10 cellular contexts compared by ENCODE assay signal in the genomic region with DNA sequence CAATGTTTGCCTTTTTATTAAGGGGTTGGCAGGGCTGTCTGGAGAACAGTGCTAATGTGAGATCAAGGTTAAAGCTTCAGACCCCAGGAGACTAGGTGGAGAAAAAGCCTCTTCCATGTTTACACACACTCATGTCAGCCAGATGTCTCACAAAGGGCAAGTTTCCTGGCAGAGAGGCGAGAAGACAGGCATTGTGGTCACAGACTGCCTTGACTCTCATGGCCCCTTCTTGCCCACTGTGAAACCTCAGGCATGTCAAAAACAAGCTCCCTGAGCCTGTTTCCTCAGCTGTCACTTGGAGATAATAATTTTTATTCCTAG.
DNase-seq lines count a peak whose midpoint lies in the region; ATAC-seq and TF ChIP-seq lines count a peak whose summit lies in the region.
"Had no signal": no experiment of that assay in that cellular context is flagged by ENCODE, and none has a peak within 500 bp of the region (broad histone marks: within the 10 kb centered on the region; RNA-seq: fewer than 3 reads in every experiment).

No MANE protein-coding gene starts in this region.

- peak; percentile 27 for DNase-seq in NCI-H2227 treated with DMSO at 0.1 percent for 48 hours (lab: John Stamatoyannopoulos, UW)
- no peak for DNase-seq in NCI-H2227 (lab: John Stamatoyannopoulos, UW; ENCODE audit: unreplicated experiment)
- DNase-seq in NCI-H345 treated with DMSO at 0.1 percent for 48 hours (lab: John Stamatoyannopoulos, UW; ENCODE audit: unreplicated experiment), result peak; percentile 9
- peak; percentile 43 for DNase-seq in epithelial cell of esophagus (ENCODE audit: low read depth)
- DNase-seq in skeletal muscle cell (ENCODE audit: low read depth), result peak; percentile 87
- DNase-seq in mucosa of gallbladder (ENCODE audit: low spot score), result no peak
- no peak for DNase-seq in lower leg skin (ENCODE audit: low spot score in 2 of 2)
- DNase-seq: H9 had no signal

- no peak for ATAC-seq in GM18519 (IDR thresholded peaks at IDR 0.05; ENCODE audit: low FRiP score, unreplicated experiment)

- TF ChIP-seq CTCF in epithelial cell of esophagus (IDR thresholded peaks at IDR 0.05; ENCODE audit: insufficient read depth, low read depth, low read length, missing control alignments) (no peak), lower leg skin (IDR thresholded peaks at IDR 0.05) (no peak)

- H3K4me3 ChIP-seq in epithelial cell of esophagus (ENCODE audit: low read length) (no peak overlapping the region), skeletal muscle cell (ENCODE audit: low read depth, low read length) (no peak overlapping the region), lower leg skin (ENCODE audit: low read depth, poor library complexity, severe bottlenecking) (no peak overlapping the region)
- H3K4me3 ChIP-seq: ovary had no signal

- 50 to 71% methylated on average over 1 of the region's 1 CpG for WGBS in lower leg skin, 2 donors

- intact Hi-C loops in lower leg skin (cut with DNase I; ENCODE audit: low total_unique reads), result no loop called here

- TF ChIP-seq POLR2A in lower leg skin (IDR thresholded peaks at IDR 0.05), result no peak

Comparison
In these comparisons a context has a peak if more than half of its experiments do, and no peak if none do; other contexts are left out.
1. DNase-seq: peak in NCI-H2227 treated with DMSO at 0.1 percent for 48 hours (single experiment), NCI-H345 treated with DMSO at 0.1 percent for 48 hours (single experiment), epithelial cell of esophagus (single experiment) and skeletal muscle cell (single experiment); none in NCI-H2227 (single experiment), mucosa of gallbladder (single experiment) and lower leg skin (0 of 2).